28 cellular contexts compared by ENCODE assay signal in genomic region chr2:62789918-62790317, GRCh38.
DNase-seq lines count a peak whose midpoint lies in the region; ATAC-seq, FAIRE-seq and TF ChIP-seq lines count a peak whose summit lies in the region.
"Had no signal": no experiment of that assay in that cellular context is flagged by ENCODE, and none has a peak within 500 bp of the region (broad histone marks: within the 10 kb centered on the region; RNA-seq: fewer than 3 reads in every experiment).

No MANE protein-coding gene starts in this region.

- H3K4me1 Mint-ChIP-seq in progenitor cell of endocrine pancreas (ENCODE audit: low read depth), result peaks cover 24% of the 10 kb centered on the region

- TF ChIP-seq CTCF in 22Rv1 (IDR thresholded peaks at IDR 0.05) (no peak), HEK293 (tag by site-specific recombination; IDR thresholded peaks at IDR 0.05) (no peak), progenitor cell of endocrine pancreas (IDR thresholded peaks at IDR 0.05; ENCODE audit: unreplicated experiment) (no peak), upper lobe of left lung (IDR thresholded peaks at IDR 0.05) (no peak)

- no peak overlapping the region for H3K4me3 Mint-ChIP-seq in progenitor cell of endocrine pancreas (ENCODE audit: low read depth)
- H3K4me3 Mint-ChIP-seq: CD4-positive, alpha-beta T cell; IgD-negative memory B cell had no signal

- DNase-seq in progenitor cell of endocrine pancreas (ENCODE audit: low spot score, unreplicated experiment) (no peak), upper lobe of left lung (no peak), dermis blood vessel endothelial cell (no peak), NCI-H1436 (lab: John Stamatoyannopoulos, UW) (no peak)
- DNase-seq: 8988T; BE2C; Caco-2; CD4-positive, alpha-beta T cell; DMS153; GF-D8; H7; Karpas-422; NCI-H1092; NCI-H146; NCI-H2029 treated with DMSO at 0.1 percent for 48 hours; NCI-H510A; NCI-H748 treated with DMSO at 0.1 percent for 48 hours; Right ventricle myocardium superior had no signal

- H3K4me1 ChIP-seq in HEK293 (ENCODE audit: control insufficient read depth, insufficient read depth, low read length) (peaks cover 3% of the 10 kb centered on the region; the same call in 1 of the 2 replicates), upper lobe of left lung (peaks cover 0 to 18% (median 9%) of the 10 kb centered on the region in 4 donors)
- H3K4me1 ChIP-seq: BE2C, Caco-2 had no signal

- TF ChIP-seq POLR2A in upper lobe of left lung (IDR thresholded peaks at IDR 0.05), result no peak

- H3K27me3 Mint-ChIP-seq in progenitor cell of endocrine pancreas, result no peaks in the 10 kb centered on the region
- H3K27me3 Mint-ChIP-seq: CD4-positive, alpha-beta T cell; IgD-negative memory B cell had no signal

- H3K9me3 ChIP-seq in HEK293 (ENCODE audit: control insufficient read depth, insufficient read depth, low read depth, low read length), result no peaks in the 10 kb centered on the region
- H3K9me3 ChIP-seq in upper lobe of left lung, result no peaks in the 10 kb centered on the region
- H3K9me3 ChIP-seq: BE2C, Caco-2 had no signal

- CTCF ChIA-PET in HEK293 (lab: Yijun Ruan, JAX), result interaction anchor here (2.4 to 4.1 kb wide), 2 partner anchors 15 to 233 kb away, joined by 5 to 25 read pairs; no protein-coding TSS in a partner anchor

- no peaks in the 10 kb centered on the region for H3K9me3 Mint-ChIP-seq in progenitor cell of endocrine pancreas (ENCODE audit: low read depth)
- H3K9me3 Mint-ChIP-seq: CD4-positive, alpha-beta T cell; IgD-negative memory B cell had no signal

- H3K36me3 ChIP-seq in HEK293 (ENCODE audit: control insufficient read depth in 2 of 2, insufficient read depth in 1 of 2, low read length in 2 of 2) (no peaks in the 10 kb centered on the region), upper lobe of left lung (no peaks in the 10 kb centered on the region)
- H3K36me3 ChIP-seq: BE2C had no signal

- peak overlapping the region; percentile 38 for H3K27ac Mint-ChIP-seq in progenitor cell of endocrine pancreas
- H3K27ac Mint-ChIP-seq: CD4-positive, alpha-beta T cell had no signal

- no peak for TF ChIP-seq EP300 in upper lobe of left lung (IDR thresholded peaks at IDR 0.05)

- H3K27me3 ChIP-seq in upper lobe of left lung, result no peaks in the 10 kb centered on the region
- H3K27me3 ChIP-seq: BE2C had no signal

- peak overlapping the region; percentile 89 for H3K27ac ChIP-seq in 22Rv1
- H3K27ac ChIP-seq in HEK293 (ENCODE audit: extremely low read depth, low read depth, low read length), result no peak overlapping the region
- no peak overlapping the region for H3K27ac ChIP-seq in upper lobe of left lung
- H3K27ac ChIP-seq: HL-60, SK-N-MC had no signal

- 64 to 66% methylated on average over 3 of the region's 3 CpGs for WGBS in upper lobe of left lung, 2 donors

- H3K4me3 ChIP-seq in HEK293 (ENCODE audit: low read depth, low read length) (no peak overlapping the region), upper lobe of left lung (no peak overlapping the region)
- H3K4me3 ChIP-seq: SK-N-MC had no signal

- no peaks in the 10 kb centered on the region for H3K36me3 Mint-ChIP-seq in progenitor cell of endocrine pancreas (ENCODE audit: insufficient read depth)
- H3K36me3 Mint-ChIP-seq: IgD-negative memory B cell had no signal

- POLR2A ChIA-PET in HEK293 (lab: Yijun Ruan, JAX), result no interaction called here

- FAIRE-seq in islet of Langerhans (lab: Jason Lieb, UNC), result peak; percentile 90
- FAIRE-seq: GM12892, GM18507, HTR-8/SVneo had no signal

- no peak for ATAC-seq in upper lobe of left lung (ENCODE audit: low FRiP score in 2 of 2)
- no peak for ATAC-seq in HG03139 (IDR thresholded peaks at IDR 0.05; ENCODE audit: unreplicated experiment)

TF ChIP-seq in HEK293, 187 proteins besides CTCF, POLR2A, EP300 and RAD21:
- TF ChIP-seq PRDM6 (tag by site-specific recombination; IDR thresholded peaks at IDR 0.05) (peak; percentile 63), ZNF514 (tag by site-specific recombination; IDR thresholded peaks at IDR 0.05) (no peak)
